9 cellular contexts compared by ENCODE assay signal in genomic region chr19:50567052-50567841, GRCh38. TPM values are rescaled to one million over a fixed set of nuclear protein-coding genes. Genes with fewer than 3 reads are reported as not detected.
A peak's percentile ranks its signal among the peaks of the same experiment; 100 is the strongest.
DNase-seq lines count a peak whose midpoint lies in the region; ATAC-seq and TF ChIP-seq lines count a peak whose summit lies in the region.
"Had no signal": no experiment of that assay in that cellular context is flagged by ENCODE, and none has a peak within 500 bp of the region (broad histone marks: within the 10 kb centered on the region; RNA-seq: fewer than 3 reads in every experiment).

No MANE protein-coding gene starts in this region.

- H3K4me2 ChIP-seq in OCI-LY3 (ENCODE audit: low read length) (peak overlapping the region; percentile 82), hepatocyte (peak overlapping the region; percentile 76)

- TF ChIP-seq CTCF in OCI-LY3 (IDR thresholded peaks at IDR 0.05; ENCODE audit: low read depth, low read length) (no peak), hepatocyte (IDR thresholded peaks at IDR 0.05; ENCODE audit: poor library complexity) (no peak)

- H3K9me3 Mint-ChIP-seq in stimulated activated memory B cell treated with anti-CD40 and anti-IgM and Interleukin-4, amounts not matched to agents 10 μg/mL and 1 μg/mL and 100 μg/mL, for 72 hours: no peaks in the 10 kb centered on the region

- H3K27ac Mint-ChIP-seq in stimulated activated memory B cell treated with anti-CD40 and anti-IgM and Interleukin-4, amounts not matched to agents 10 μg/mL and 1 μg/mL and 100 μg/mL, for 72 hours: peak overlapping the region; percentile 31

- WGBS in hepatocyte (ENCODE audit: low lambda C conversion rate, missing lambda C conversion rate): 17% methylated on average over 6 of the region's 38 CpGs

- peak overlapping the region; percentile 89 for H3K9ac ChIP-seq in OCI-LY3 (ENCODE audit: low read length)

- H3K9me2 ChIP-seq in hepatocyte (replicated peaks; ENCODE audit: insufficient read depth): no peaks in the 10 kb centered on the region

- H3K4me3 ChIP-seq in OCI-LY3 (ENCODE audit: low read length): peak overlapping the region; percentile 83
- H3K4me3 ChIP-seq in hepatocyte: no peak overlapping the region

- H3K36me3 ChIP-seq in OCI-LY3 (replicated peaks; ENCODE audit: low read depth, low read length) (no peaks in the 10 kb centered on the region), hepatocyte (replicated peaks; ENCODE audit: insufficient read depth, low read depth) (no peaks in the 10 kb centered on the region)

- H3K4me3 Mint-ChIP-seq in stimulated activated memory B cell treated with anti-CD40 and anti-IgM and Interleukin-4, amounts not matched to agents 10 μg/mL and 1 μg/mL and 100 μg/mL, for 72 hours: peak overlapping the region; percentile 51

- H4K20me1 ChIP-seq in OCI-LY3 (ENCODE audit: insufficient read depth, low read length): no peaks in the 10 kb centered on the region
- H4K20me1 ChIP-seq in hepatocyte (ENCODE audit: insufficient read depth, poor library complexity, severe bottlenecking): no peaks in the 10 kb centered on the region

- H3K27me3 Mint-ChIP-seq in stimulated activated memory B cell treated with anti-CD40 and anti-IgM and Interleukin-4, amounts not matched to agents 10 μg/mL and 1 μg/mL and 100 μg/mL, for 72 hours: peaks cover 69% of the 10 kb centered on the region

- H2AFZ ChIP-seq in OCI-LY3 (ENCODE audit: low read depth, low read length): no peak overlapping the region
- no peak overlapping the region for H2AFZ ChIP-seq in hepatocyte

- ATAC-seq in stimulated activated memory B cell treated with anti-CD40 and anti-IgM and Interleukin-4, amounts not matched to agents 10 μg/mL and 1 μg/mL and 100 μg/mL, for 72 hours: no peak

- peaks cover 37% of the 10 kb centered on the region for H3K4me1 ChIP-seq in OCI-LY3 (ENCODE audit: low read length)
- no peaks in the 10 kb centered on the region for H3K4me1 ChIP-seq in hepatocyte (ENCODE audit: insufficient read depth)

- peak overlapping the region; percentile 58; the same call in 1 of the 2 replicates for H3K27ac ChIP-seq in OCI-LY3 (ENCODE audit: low read length)
- no peak overlapping the region for H3K27ac ChIP-seq in hepatocyte

- H3K27me3 ChIP-seq in OCI-LY3 (ENCODE audit: low read depth, low read length) (peaks cover 22% of the 10 kb centered on the region), hepatocyte (peaks cover 54% of the 10 kb centered on the region)

- H3K9me3 ChIP-seq in OCI-LY3 (ENCODE audit: insufficient read depth, low read length) (no peaks in the 10 kb centered on the region), hepatocyte (ENCODE audit: low read depth) (no peaks in the 10 kb centered on the region)

- DNase-seq in NCI-H82 (lab: John Stamatoyannopoulos, UW): peak; percentile 8
- no peak for DNase-seq in NCI-H82 treated with DMSO at 0.1 percent for 48 hours (lab: John Stamatoyannopoulos, UW; ENCODE audit: unreplicated experiment)
- DNase-seq in hepatocyte (ENCODE audit: low spot score): no peak
- no peak for DNase-seq in activated effector memory CD4-positive, alpha-beta T cell treated with Interleukin-2 at 50 U/mL for 16 hours
- DNase-seq in amniotic stem cell (lab: John Stamatoyannopoulos, UW): no peak
- DNase-seq in NOMO-1 treated with dmso at 0.1 percent for 144 hours (lab: John Stamatoyannopoulos, UW; ENCODE audit: unreplicated experiment): no peak
- DNase-seq: T1000 had no signal

- no peaks in the 10 kb centered on the region for H3K36me3 Mint-ChIP-seq in stimulated activated memory B cell treated with anti-CD40 and anti-IgM and Interleukin-4, amounts not matched to agents 10 μg/mL and 1 μg/mL and 100 μg/mL, for 72 hours

- H3K4me1 Mint-ChIP-seq in stimulated activated memory B cell treated with anti-CD40 and anti-IgM and Interleukin-4, amounts not matched to agents 10 μg/mL and 1 μg/mL and 100 μg/mL, for 72 hours: peaks cover 27% of the 10 kb centered on the region

- no peaks in the 10 kb centered on the region for H3K79me2 ChIP-seq in OCI-LY3 (ENCODE audit: low read length)
- H3K79me2 ChIP-seq in hepatocyte: no peaks in the 10 kb centered on the region

RNA-seq across cellular contexts. Expression of gene LRRC4B, which starts 1.0 kb away (rescaled TPM):
- 6.0 and 7.7 TPM in 2 replicates for total RNA-seq in hepatocyte
- polyA plus RNA-seq in hepatocyte: 1.8 and 2.1 TPM in 2 replicates

RNA-seq across cellular contexts. Expression of gene ASPDH, which starts 53.5 kb away (rescaled TPM):
- 9.0 and 9.2 TPM in 2 replicates for total RNA-seq in hepatocyte
- polyA plus RNA-seq in hepatocyte: 5.2 and 7.4 TPM in 2 replicates

RNA-seq across cellular contexts. Expression of gene JOSD2, which starts 56.3 kb away (rescaled TPM):
- total RNA-seq in hepatocyte: 19.0 and 28.1 TPM in 2 replicates
- polyA plus RNA-seq in hepatocyte: 81.8 and 82.9 TPM in 2 replicates
